In the genomic region with DNA sequence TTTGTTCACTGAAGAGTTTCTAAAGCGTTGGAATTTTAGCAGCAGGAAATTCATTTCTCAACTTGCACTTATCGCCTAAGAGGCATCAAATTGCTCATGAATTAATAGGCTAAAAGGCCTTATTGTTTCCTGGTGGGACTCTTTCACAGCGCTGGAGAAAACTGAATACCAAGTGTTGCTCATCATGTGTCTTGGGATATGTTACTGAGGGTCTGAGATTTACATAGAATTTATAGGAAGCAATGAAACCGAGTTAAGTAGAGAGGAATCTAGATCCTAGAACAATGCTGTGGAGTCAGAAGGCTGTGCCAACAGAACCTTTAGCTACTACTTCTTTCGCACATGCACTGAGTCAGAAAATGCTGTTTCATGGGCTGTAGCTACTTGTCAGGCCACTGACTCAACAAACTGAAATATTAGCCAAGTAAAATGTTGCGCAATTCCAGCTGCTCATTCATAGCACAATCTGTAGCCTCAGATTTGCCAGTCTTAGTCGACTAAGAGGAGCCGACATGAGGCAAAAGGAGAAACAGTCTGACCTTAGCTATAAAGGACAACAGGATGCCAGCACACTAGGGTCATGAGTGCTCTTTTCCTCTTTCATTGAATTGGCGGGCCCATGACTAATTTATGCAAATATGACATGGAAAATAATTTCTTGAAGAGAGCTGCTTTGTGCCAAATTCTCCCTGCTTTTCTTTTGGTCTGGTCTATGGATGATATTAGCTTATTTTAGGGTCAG, we compare ENCODE assay signal across 8 cellular contexts. TPM values are rescaled to one million over a fixed set of nuclear protein-coding genes. Genes with fewer than 3 reads are reported as not detected.
A peak's percentile ranks its signal among the peaks of the same experiment; 100 is the strongest.
DNase-seq lines count a peak whose midpoint lies in the region; ATAC-seq and TF ChIP-seq lines count a peak whose summit lies in the region.

No MANE protein-coding gene starts in this region.

- no peak overlapping the region for H3K14ac ChIP-seq in trophoblast cell (ENCODE audit: low read length)

- H4K20me1 ChIP-seq in Karpas-422 (ENCODE audit: insufficient read depth, low read depth, low read length) = no peaks in the 10 kb centered on the region

- peaks cover 80% of the 10 kb centered on the region for H3K4me1 ChIP-seq in SJSA1 (replicated peaks)
- H3K4me1 ChIP-seq in trophoblast cell (ENCODE audit: control insufficient read depth in 1 of 2, insufficient read depth in 2 of 2, low read length in 2 of 2) = peaks cover 4 to 10% of the 10 kb centered on the region in 2 experiments
- no peaks in the 10 kb centered on the region for H3K4me1 ChIP-seq in Karpas-422 (ENCODE audit: low read length)

- no peaks in the 10 kb centered on the region for H3K9me2 ChIP-seq in Karpas-422 (replicated peaks; ENCODE audit: insufficient read depth, low read length)

- ATAC-seq in HG03354 (IDR thresholded peaks at IDR 0.05; ENCODE audit: poor library complexity, severe bottlenecking, unreplicated experiment) = peak; percentile 79

- H3K36me3 ChIP-seq in SJSA1 (no peaks in the 10 kb centered on the region), trophoblast cell (ENCODE audit: control insufficient read depth in 1 of 2, insufficient read depth in 2 of 2, low read length in 2 of 2) (no peaks in the 10 kb centered on the region), Karpas-422 (ENCODE audit: insufficient read depth, low read length) (no peaks in the 10 kb centered on the region)

- no peak overlapping the region for H4K12ac ChIP-seq in trophoblast cell (ENCODE audit: low read depth, low read length)

- H2AK5ac ChIP-seq in trophoblast cell (ENCODE audit: low read length) = no peak overlapping the region

- no peaks in the 10 kb centered on the region for H3K79me2 ChIP-seq in trophoblast cell (ENCODE audit: control insufficient read depth, insufficient read depth, low read length, poor library complexity)
- no peaks in the 10 kb centered on the region for H3K79me2 ChIP-seq in Karpas-422 (ENCODE audit: low read length)

- H2AFZ ChIP-seq in trophoblast cell (ENCODE audit: insufficient read depth, low read length, poor library complexity) (no peak overlapping the region), Karpas-422 (ENCODE audit: low read length) (no peak overlapping the region)

- H3K4me2 ChIP-seq in trophoblast cell (ENCODE audit: low read length) = no peak overlapping the region
- H3K4me2 ChIP-seq in Karpas-422 (ENCODE audit: low read depth, low read length, poor library complexity, severe bottlenecking) = no peak overlapping the region

- no peak for TF ChIP-seq CTCF in fibroblast of the aortic adventitia (IDR thresholded peaks at IDR 0.05; ENCODE audit: insufficient read depth, low read length)

- H3K27ac ChIP-seq in SJSA1 = peak overlapping the region; percentile 99
- no peak overlapping the region for H3K27ac ChIP-seq in trophoblast cell (ENCODE audit: low read depth, low read length)
- no peak overlapping the region for H3K27ac ChIP-seq in Karpas-422 (ENCODE audit: low read length)

- no peak overlapping the region for H4K8ac ChIP-seq in trophoblast cell (ENCODE audit: low read depth, low read length)

- peak overlapping the region; percentile 40 for H2BK5ac ChIP-seq in trophoblast cell (ENCODE audit: low read depth, low read length, poor library complexity)

- H3K18ac ChIP-seq in trophoblast cell (ENCODE audit: low read length) = no peak overlapping the region

- WGBS in trophoblast cell (ENCODE audit: extremely low coverage, insufficient coverage, insufficient read length) = no CpG with 5 or more reads among the region's 9 CpGs

- no peak overlapping the region for H3K23ac ChIP-seq in trophoblast cell (ENCODE audit: low read length)

- H3K9me3 ChIP-seq in SJSA1 (replicated peaks) (no peaks in the 10 kb centered on the region), trophoblast cell (ENCODE audit: insufficient read depth, low read depth, low read length) (no peaks in the 10 kb centered on the region), Karpas-422 (ENCODE audit: low read length) (no peaks in the 10 kb centered on the region)

- peaks cover 4% of the 10 kb centered on the region for H3K79me1 ChIP-seq in trophoblast cell (ENCODE audit: low read length)

- H2BK120ac ChIP-seq in trophoblast cell (ENCODE audit: insufficient read depth, low read length, poor library complexity) = no peak overlapping the region

- no peak overlapping the region for H3K4ac ChIP-seq in trophoblast cell (ENCODE audit: low read depth, low read length)

- no peak overlapping the region for H2BK12ac ChIP-seq in trophoblast cell (ENCODE audit: low read length)

- H3K27me3 ChIP-seq in SJSA1 (replicated peaks) (no peaks in the 10 kb centered on the region), trophoblast cell (ENCODE audit: insufficient read depth, low read length) (no peaks in the 10 kb centered on the region), Karpas-422 (ENCODE audit: low read length) (no peaks in the 10 kb centered on the region)

- H4K91ac ChIP-seq in trophoblast cell (ENCODE audit: low read depth, low read length) = no peak overlapping the region

- H3K9ac ChIP-seq in trophoblast cell (ENCODE audit: low read length) (no peak overlapping the region), Karpas-422 (ENCODE audit: low read length) (no peak overlapping the region)

- DNase-seq in AML-193 (lab: John Stamatoyannopoulos, UW) (peak; percentile 97 to 99), SJSA1 (ENCODE audit: low read depth in 1 of 2, low spot score in 2 of 2) (peak; percentile 85 to 92), fibroblast of the aortic adventitia (ENCODE audit: low read depth) (peak; percentile 100), trophoblast cell (peak; percentile 83 to 96), NCI-H128 (lab: John Stamatoyannopoulos, UW; ENCODE audit: unreplicated experiment) (no peak), Karpas-422 (no peak)
- DNase-seq in stimulated activated CD4-positive, alpha-beta T cell treated with anti-CD3 and anti-CD28 coated beads, Interleukin-2, amount 100 ng/mL, for 48 hours = no peak

- H3K4me3 ChIP-seq in SJSA1 (no peak overlapping the region), fibroblast of the aortic adventitia (ENCODE audit: low read depth, low read length) (no peak overlapping the region), trophoblast cell (ENCODE audit: low read depth, low read length) (no peak overlapping the region), Karpas-422 (ENCODE audit: low read length) (no peak overlapping the region)

RNA-seq across cellular contexts. Expression of a gene that starts 35.9 kb away (rescaled TPM):
- 19.7 and 26.4 TPM in 2 replicates for total RNA-seq in SJSA1 (2014; rRNA removed; shearing (Covaris generic))
- 0.98 and 2.4 TPM in 2 replicates for total RNA-seq in fibroblast of the aortic adventitia (ENCODE audit: low replicate concordance)
- not detected in 2 replicates for polyA plus RNA-seq in trophoblast cell (2013)
- not detected in 2 replicates for total RNA-seq in Karpas-422 (2014; rRNA removed; shearing (Covaris generic); ENCODE audit: low replicate concordance)

Comparison
In these comparisons a context has a peak if more than half of its experiments do, and no peak if none do; other contexts are left out.
1. DNase-seq: peak in AML-193 (2 of 2), SJSA1 (2 of 2), fibroblast of the aortic adventitia (single experiment) and trophoblast cell (2 of 2); none in NCI-H128 (single experiment), Karpas-422 (single experiment) and stimulated activated CD4-positive, alpha-beta T cell treated with anti-CD3 and anti-CD28 coated beads, Interleukin-2, amount 100 ng/mL, for 48 hours (0 of 2).